Comparison of ENCODE assay signal across 11 cellular contexts in genomic region chr3:43317461-43318316, GRCh38. TPM values are rescaled to one million over a fixed set of nuclear protein-coding genes. Genes with fewer than 3 reads are reported as not detected.
DNase-seq lines count a peak whose midpoint lies in the region; ATAC-seq lines count a peak whose summit lies in the region.
"Had no signal": no experiment of that assay in that cellular context is flagged by ENCODE, and none has a peak within 500 bp of the region (broad histone marks: within the 10 kb centered on the region; RNA-seq: fewer than 3 reads in every experiment).

No MANE protein-coding gene starts in this region.

- H3K36me3 Mint-ChIP-seq in T-helper 2 cell treated with Interferon-gamma antibody and Interleukin-4, amounts not matched to agents 5 μg/mL and 100 μg/mL, for 36 hours (ENCODE audit: low read depth): peaks cover 52% of the 10 kb centered on the region
- H3K36me3 Mint-ChIP-seq in effector memory CD8-positive, alpha-beta T cell (ENCODE audit: insufficient read depth): peaks cover 38% of the 10 kb centered on the region
- peaks cover 24% of the 10 kb centered on the region for H3K36me3 Mint-ChIP-seq in memory B cell

- peaks cover 2% of the 10 kb centered on the region for H3K9me3 Mint-ChIP-seq in T-helper 2 cell treated with Interferon-gamma antibody and Interleukin-4, amounts not matched to agents 5 μg/mL and 100 μg/mL, for 36 hours
- H3K9me3 Mint-ChIP-seq in effector memory CD8-positive, alpha-beta T cell: no peaks in the 10 kb centered on the region
- peaks cover 2% of the 10 kb centered on the region for H3K9me3 Mint-ChIP-seq in memory B cell

- peak overlapping the region; percentile 41 for H3K27ac ChIP-seq in temporal lobe (ENCODE audit: low read depth, low read length)

- DNase-seq in T-helper 2 cell treated with Interferon-gamma antibody and Interleukin-4, amounts not matched to agents 5 μg/mL and 100 μg/mL, for 36 hours (ENCODE audit: low spot score): no peak
- DNase-seq in T-helper 2 cell (no peak), memory B cell (ENCODE audit: low spot score in 2 of 2) (no peak), SW 1271 (lab: John Stamatoyannopoulos, UW) (no peak), SIG-M5 (lab: John Stamatoyannopoulos, UW) (no peak)
- DNase-seq in effector memory CD8-positive, alpha-beta T cell: no peak
- no peak for DNase-seq in activated CD4-positive, CD25-positive, alpha-beta regulatory T cell (lab: John Stamatoyannopoulos, UW)
- DNase-seq: NCI-H1417, ovary had no signal

- H3K27ac Mint-ChIP-seq in T-helper 2 cell treated with Interferon-gamma antibody and Interleukin-4, amounts not matched to agents 5 μg/mL and 100 μg/mL, for 36 hours: peak overlapping the region; percentile 42
- H3K27ac Mint-ChIP-seq in effector memory CD8-positive, alpha-beta T cell: peak overlapping the region; percentile 36 to 87
- H3K27ac Mint-ChIP-seq in memory B cell: peak overlapping the region; percentile 60

- H3K4me1 Mint-ChIP-seq in T-helper 2 cell treated with Interferon-gamma antibody and Interleukin-4, amounts not matched to agents 5 μg/mL and 100 μg/mL, for 36 hours (ENCODE audit: low read depth): peaks cover 27% of the 10 kb centered on the region
- H3K4me1 Mint-ChIP-seq in effector memory CD8-positive, alpha-beta T cell (ENCODE audit: low read depth in 2 of 2): peaks cover 37 to 73% of the 10 kb centered on the region in 2 donors
- peaks cover 22% of the 10 kb centered on the region for H3K4me1 Mint-ChIP-seq in memory B cell

- H3K27me3 Mint-ChIP-seq in T-helper 2 cell treated with Interferon-gamma antibody and Interleukin-4, amounts not matched to agents 5 μg/mL and 100 μg/mL, for 36 hours (ENCODE audit: low read depth): no peaks in the 10 kb centered on the region
- H3K27me3 Mint-ChIP-seq in effector memory CD8-positive, alpha-beta T cell: no peaks in the 10 kb centered on the region
- H3K27me3 Mint-ChIP-seq in memory B cell: no peaks in the 10 kb centered on the region

- no peak for ATAC-seq in effector memory CD8-positive, alpha-beta T cell (replicated peaks)
- ATAC-seq in memory B cell (ENCODE audit: low read depth): no peak
- ATAC-seq: Panc1 had no signal

- H3K4me3 Mint-ChIP-seq in T-helper 2 cell treated with Interferon-gamma antibody and Interleukin-4, amounts not matched to agents 5 μg/mL and 100 μg/mL, for 36 hours: no peak overlapping the region
- peak overlapping the region; percentile 0 to 5 for H3K4me3 Mint-ChIP-seq in effector memory CD8-positive, alpha-beta T cell
- H3K4me3 Mint-ChIP-seq in memory B cell: no peak overlapping the region

RNA-seq across cellular contexts. Expression of gene SNRK, which starts 31.3 kb away (rescaled TPM):
- 62.0 TPM for total RNA-seq in temporal lobe

Comparison
In these comparisons a context has a peak if more than half of its experiments do, and no peak if none do; other contexts are left out.
1. H3K4me3 Mint-ChIP-seq: peak in effector memory CD8-positive, alpha-beta T cell (2 of 2); none in T-helper 2 cell treated with Interferon-gamma antibody and Interleukin-4, amounts not matched to agents 5 μg/mL and 100 μg/mL, for 36 hours (single experiment) and memory B cell (single experiment).
2. Peak in every context shown above with its lines, with median percentiles within 50 percentile points of each other: H3K27ac Mint-ChIP-seq.